1 cellular context compared by ENCODE assay signal in genomic region chr12:48973992-48974673, GRCh38.
TF ChIP-seq lines count a peak whose summit lies in the region.

No MANE protein-coding gene starts in this region.

TF ChIP-seq in HCT116, 20 proteins besides CTCF, POLR2A, EP300 and RAD21:
- TF ChIP-seq CBX3 (IDR thresholded peaks at IDR 0.05; ENCODE audit: low read depth): no peak
- no peak for TF ChIP-seq CEBPB (IDR thresholded peaks at IDR 0.05; ENCODE audit: low read depth)
